In the genomic region with DNA sequence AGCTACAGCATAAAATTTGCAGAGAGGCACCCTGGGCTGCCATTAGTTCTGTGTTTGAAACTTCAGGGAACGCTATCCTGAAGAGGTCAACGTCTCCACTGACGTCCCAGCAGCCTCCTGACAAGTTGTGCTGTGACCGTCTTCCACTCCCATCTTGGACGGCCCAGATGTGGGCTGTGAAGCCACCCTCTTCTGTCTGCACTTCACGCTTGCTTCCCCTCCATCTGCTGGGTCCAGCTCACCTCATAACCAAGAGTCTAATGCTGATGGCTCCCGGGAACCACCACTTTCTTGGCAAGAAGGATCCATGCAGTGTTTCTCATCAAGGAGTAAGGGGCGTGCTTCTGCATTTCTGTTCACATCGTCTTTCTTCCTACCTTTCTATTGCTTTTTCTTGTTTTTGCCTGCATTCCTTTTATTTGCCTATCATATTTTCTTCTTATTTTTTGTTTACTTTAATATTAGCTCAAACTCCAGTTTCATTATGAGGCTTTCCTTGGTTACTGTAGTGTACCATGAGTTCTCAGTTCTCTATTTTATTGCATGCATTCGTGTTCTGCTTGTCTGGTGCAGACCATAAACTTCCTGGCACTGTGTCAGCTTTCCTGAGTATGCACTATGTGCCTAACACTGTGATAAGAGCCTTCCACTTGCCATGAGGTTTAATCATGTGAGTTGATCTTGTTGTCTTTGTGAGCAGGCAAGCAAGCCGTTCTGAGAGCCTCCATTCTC, we compare ENCODE assay signal across 1 cellular context.
A peak's percentile ranks its signal among the peaks of the same experiment; 100 is the strongest.
TF ChIP-seq lines count a peak whose summit lies in the region.

No MANE protein-coding gene starts in this region.

TF ChIP-seq in GM12878, 131 proteins besides CTCF, POLR2A, EP300 and RAD21 (continued from another document):
- TF ChIP-seq, protein P1, sequence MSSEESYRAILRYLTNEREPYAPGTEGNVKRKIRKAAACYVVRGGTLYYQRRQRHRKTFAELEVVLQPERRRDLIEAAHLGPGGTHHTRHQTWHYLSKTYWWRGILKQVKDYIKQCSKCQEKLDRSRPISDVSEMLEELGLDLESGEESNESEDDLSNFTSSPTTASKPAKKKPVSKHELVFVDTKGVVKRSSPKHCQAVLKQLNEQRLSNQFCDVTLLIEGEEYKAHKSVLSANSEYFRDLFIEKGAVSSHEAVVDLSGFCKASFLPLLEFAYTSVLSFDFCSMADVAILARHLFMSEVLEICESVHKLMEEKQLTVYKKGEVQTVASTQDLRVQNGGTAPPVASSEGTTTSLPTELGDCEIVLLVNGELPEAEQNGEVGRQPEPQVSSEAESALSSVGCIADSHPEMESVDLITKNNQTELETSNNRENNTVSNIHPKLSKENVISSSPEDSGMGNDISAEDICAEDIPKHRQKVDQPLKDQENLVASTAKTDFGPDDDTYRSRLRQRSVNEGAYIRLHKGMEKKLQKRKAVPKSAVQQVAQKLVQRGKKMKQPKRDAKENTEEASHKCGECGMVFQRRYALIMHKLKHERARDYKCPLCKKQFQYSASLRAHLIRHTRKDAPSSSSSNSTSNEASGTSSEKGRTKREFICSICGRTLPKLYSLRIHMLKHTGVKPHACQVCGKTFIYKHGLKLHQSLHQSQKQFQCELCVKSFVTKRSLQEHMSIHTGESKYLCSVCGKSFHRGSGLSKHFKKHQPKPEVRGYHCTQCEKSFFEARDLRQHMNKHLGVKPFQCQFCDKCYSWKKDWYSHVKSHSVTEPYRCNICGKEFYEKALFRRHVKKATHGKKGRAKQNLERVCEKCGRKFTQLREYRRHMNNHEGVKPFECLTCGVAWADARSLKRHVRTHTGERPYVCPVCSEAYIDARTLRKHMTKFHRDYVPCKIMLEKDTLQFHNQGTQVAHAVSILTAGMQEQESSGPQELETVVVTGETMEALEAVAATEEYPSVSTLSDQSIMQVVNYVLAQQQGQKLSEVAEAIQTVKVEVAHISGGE (CRISPR knock-in tag; IDR thresholded peaks at IDR 0.05) = no peak
- TF ChIP-seq BMI1 (IDR thresholded peaks at IDR 0.05; ENCODE audit: borderline replicate concordance) (peak; percentile 68; the same call in 1 of the 2 replicates), SIN3A (IDR thresholded peaks at IDR 0.05; ENCODE audit: low read depth, low read length) (no peak), JUNB (IDR thresholded peaks at IDR 0.05) (peak; percentile 96), ETV6 (conservative IDR thresholded peaks at IDR 0.05 in 1 of 2, IDR thresholded peaks at IDR 0.05 in 1 of 2; ENCODE audit: borderline replicate concordance in 1 of 2, low read depth in 1 of 2) (peak in 1 of 2 experiments; percentile 17; a peak in 1 of 4 replicates), RUNX3 (IDR thresholded peaks at IDR 0.05; ENCODE audit: low read length) (peak; percentile 97), TCF7 (IDR thresholded peaks at IDR 0.05; ENCODE audit: borderline replicate concordance) (peak; percentile 38; the same call in 1 of the 2 replicates), ZNF24 (IDR thresholded peaks at IDR 0.05) (peak; percentile 33; the same call in 1 of the 2 replicates), EED (IDR thresholded peaks at IDR 0.05; ENCODE audit: low read depth) (peak; percentile 65; the same call in 1 of the 2 replicates)
- TF ChIP-seq, protein P2, sequence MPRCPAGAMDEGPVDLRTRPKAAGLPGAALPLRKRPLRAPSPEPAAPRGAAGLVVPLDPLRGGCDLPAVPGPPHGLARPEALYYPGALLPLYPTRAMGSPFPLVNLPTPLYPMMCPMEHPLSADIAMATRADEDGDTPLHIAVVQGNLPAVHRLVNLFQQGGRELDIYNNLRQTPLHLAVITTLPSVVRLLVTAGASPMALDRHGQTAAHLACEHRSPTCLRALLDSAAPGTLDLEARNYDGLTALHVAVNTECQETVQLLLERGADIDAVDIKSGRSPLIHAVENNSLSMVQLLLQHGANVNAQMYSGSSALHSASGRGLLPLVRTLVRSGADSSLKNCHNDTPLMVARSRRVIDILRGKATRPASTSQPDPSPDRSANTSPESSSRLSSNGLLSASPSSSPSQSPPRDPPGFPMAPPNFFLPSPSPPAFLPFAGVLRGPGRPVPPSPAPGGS (IDR thresholded peaks at IDR 0.05; ENCODE audit: borderline replicate concordance, insufficient read depth, low read depth, low read length, poor library complexity, severe bottlenecking) = peak; percentile 34
- TF ChIP-seq, protein P3, sequence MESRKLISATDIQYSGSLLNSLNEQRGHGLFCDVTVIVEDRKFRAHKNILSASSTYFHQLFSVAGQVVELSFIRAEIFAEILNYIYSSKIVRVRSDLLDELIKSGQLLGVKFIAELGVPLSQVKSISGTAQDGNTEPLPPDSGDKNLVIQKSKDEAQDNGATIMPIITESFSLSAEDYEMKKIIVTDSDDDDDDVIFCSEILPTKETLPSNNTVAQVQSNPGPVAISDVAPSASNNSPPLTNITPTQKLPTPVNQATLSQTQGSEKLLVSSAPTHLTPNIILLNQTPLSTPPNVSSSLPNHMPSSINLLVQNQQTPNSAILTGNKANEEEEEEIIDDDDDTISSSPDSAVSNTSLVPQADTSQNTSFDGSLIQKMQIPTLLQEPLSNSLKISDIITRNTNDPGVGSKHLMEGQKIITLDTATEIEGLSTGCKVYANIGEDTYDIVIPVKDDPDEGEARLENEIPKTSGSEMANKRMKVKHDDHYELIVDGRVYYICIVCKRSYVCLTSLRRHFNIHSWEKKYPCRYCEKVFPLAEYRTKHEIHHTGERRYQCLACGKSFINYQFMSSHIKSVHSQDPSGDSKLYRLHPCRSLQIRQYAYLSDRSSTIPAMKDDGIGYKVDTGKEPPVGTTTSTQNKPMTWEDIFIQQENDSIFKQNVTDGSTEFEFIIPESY (IDR thresholded peaks at IDR 0.05) = no peak
